Comparison of ENCODE assay signal across 9 cellular contexts in the genomic region with DNA sequence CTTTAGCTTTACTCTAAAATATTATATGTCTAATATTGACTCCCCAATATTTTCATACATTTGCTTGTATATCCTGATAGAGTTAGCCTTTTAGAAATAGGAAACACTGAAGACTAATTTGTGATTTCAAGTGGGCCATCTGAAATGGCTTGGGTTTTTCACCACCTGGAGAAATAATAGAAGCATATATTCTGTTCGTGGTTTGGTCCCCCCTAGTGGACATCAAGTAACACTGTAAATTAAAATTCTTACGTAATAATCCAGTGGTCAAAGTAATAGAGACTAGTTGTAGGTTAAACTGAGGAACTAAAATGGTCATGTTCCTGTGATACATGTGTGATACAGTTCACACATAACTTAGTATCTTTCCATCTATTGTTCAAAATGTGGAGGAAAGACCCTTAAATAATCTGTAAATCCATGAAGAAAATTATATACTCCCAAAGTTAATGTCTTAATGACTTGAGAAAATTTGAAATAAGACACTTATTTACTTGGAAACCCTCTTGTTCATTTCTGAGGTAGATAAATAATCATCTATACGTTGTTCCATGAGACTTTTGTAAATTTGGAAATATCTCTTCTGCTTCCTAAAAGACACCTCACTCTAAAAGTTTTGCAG.
DNase-seq lines count a peak whose midpoint lies in the region; ATAC-seq and TF ChIP-seq lines count a peak whose summit lies in the region.
"Had no signal": no experiment of that assay in that cellular context is flagged by ENCODE, and none has a peak within 500 bp of the region (broad histone marks: within the 10 kb centered on the region; RNA-seq: fewer than 3 reads in every experiment).

No MANE protein-coding gene starts in this region.

- ATAC-seq in GM18520 (IDR thresholded peaks at IDR 0.05; ENCODE audit: unreplicated experiment), result peak; percentile 80
- ATAC-seq in HG03175 (IDR thresholded peaks at IDR 0.05; ENCODE audit: unreplicated experiment), result peak; percentile 89
- no peak for ATAC-seq in activated CD8-positive, alpha-beta memory T cell treated with anti-CD3 and anti-CD28 coated beads, Interleukin-2, amount 10 ng/mL, durations not matched to agents 7 days and 5 days

- TF ChIP-seq CTCF in type B pancreatic cell (conservative IDR thresholded peaks at IDR 0.05), result peak; percentile 81

- peaks cover 3% of the 10 kb centered on the region for H3K4me1 Mint-ChIP-seq in type B pancreatic cell (ENCODE audit: unreplicated experiment)
- H3K4me1 Mint-ChIP-seq in activated CD8-positive, alpha-beta memory T cell treated with anti-CD3 and anti-CD28 coated beads, Interleukin-2, amount 10 ng/mL, durations not matched to agents 7 days and 5 days, result no peaks in the 10 kb centered on the region

- DNase-seq in AML-193 (lab: John Stamatoyannopoulos, UW) (peak; percentile 54 to 59), RPMI8226 (peak; percentile 20), germinal center (ENCODE audit: low spot score) (peak; percentile 16), type B pancreatic cell (ENCODE audit: extremely low spot score, unreplicated experiment) (no peak), cerebellar nuclear complex (lab: John Stamatoyannopoulos, UW) (no peak)
- DNase-seq in activated CD8-positive, alpha-beta memory T cell treated with anti-CD3 and anti-CD28 coated beads, Interleukin-2, amount 10 ng/mL, durations not matched to agents 7 days and 5 days, result no peak

- peaks cover 4% of the 10 kb centered on the region for H3K27me3 Mint-ChIP-seq in type B pancreatic cell
- peaks cover 3% of the 10 kb centered on the region for H3K27me3 Mint-ChIP-seq in activated CD8-positive, alpha-beta memory T cell treated with anti-CD3 and anti-CD28 coated beads, Interleukin-2, amount 10 ng/mL, durations not matched to agents 7 days and 5 days

- H3K4me3 Mint-ChIP-seq in type B pancreatic cell, result no peak overlapping the region
- H3K4me3 Mint-ChIP-seq in activated CD8-positive, alpha-beta memory T cell treated with anti-CD3 and anti-CD28 coated beads, Interleukin-2, amount 10 ng/mL, durations not matched to agents 7 days and 5 days, result no peak overlapping the region
- H3K4me3 Mint-ChIP-seq: IgD-negative memory B cell had no signal

- no peaks in the 10 kb centered on the region for H3K9me3 Mint-ChIP-seq in type B pancreatic cell
- H3K9me3 Mint-ChIP-seq in activated CD8-positive, alpha-beta memory T cell treated with anti-CD3 and anti-CD28 coated beads, Interleukin-2, amount 10 ng/mL, durations not matched to agents 7 days and 5 days (ENCODE audit: low read depth), result no peaks in the 10 kb centered on the region

- no peak overlapping the region for H3K27ac Mint-ChIP-seq in type B pancreatic cell
- no peak overlapping the region for H3K27ac Mint-ChIP-seq in activated CD8-positive, alpha-beta memory T cell treated with anti-CD3 and anti-CD28 coated beads, Interleukin-2, amount 10 ng/mL, durations not matched to agents 7 days and 5 days
- H3K27ac Mint-ChIP-seq: IgD-negative memory B cell had no signal

- H3K36me3 Mint-ChIP-seq in type B pancreatic cell, result no peaks in the 10 kb centered on the region
- no peaks in the 10 kb centered on the region for H3K36me3 Mint-ChIP-seq in activated CD8-positive, alpha-beta memory T cell treated with anti-CD3 and anti-CD28 coated beads, Interleukin-2, amount 10 ng/mL, durations not matched to agents 7 days and 5 days
- H3K36me3 Mint-ChIP-seq: IgD-negative memory B cell had no signal

- CTCF ChIA-PET in activated CD8-positive, alpha-beta memory T cell treated with anti-CD3 and anti-CD28 coated beads, Interleukin-2, amount 10 ng/mL, durations not matched to agents 7 days and 5 days (lab: Charles Lee), result no interaction called here

Comparison
In these comparisons a context has a peak if more than half of its experiments do, and no peak if none do; other contexts are left out.
1. DNase-seq: peak in AML-193 (2 of 2), RPMI8226 (single experiment) and germinal center (single experiment); none in type B pancreatic cell (single experiment), cerebellar nuclear complex (0 of 2) and activated CD8-positive, alpha-beta memory T cell treated with anti-CD3 and anti-CD28 coated beads, Interleukin-2, amount 10 ng/mL, durations not matched to agents 7 days and 5 days (single experiment).